11 cellular contexts compared by ENCODE assay signal in the genomic region with DNA sequence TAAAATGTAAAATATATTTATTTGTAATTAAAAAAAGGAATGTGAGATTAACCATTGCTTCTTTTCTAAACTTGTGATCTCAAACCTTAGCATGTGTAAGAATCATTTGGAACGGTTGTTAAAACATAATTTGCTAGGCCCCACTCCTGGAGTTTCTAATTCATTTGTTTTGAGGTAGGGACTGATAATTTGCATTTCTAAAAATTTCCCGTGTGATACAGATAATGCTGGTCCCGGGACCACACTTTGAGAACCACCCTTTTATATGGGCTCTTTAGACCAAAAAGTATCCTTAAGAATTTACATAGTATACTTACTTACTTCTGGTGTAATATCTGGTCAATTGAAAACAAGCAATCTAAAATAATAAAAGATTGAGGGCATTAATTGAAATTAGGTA. TPM values are rescaled to one million over a fixed set of nuclear protein-coding genes. Genes with fewer than 3 reads are reported as not detected.
"Had no signal": no experiment of that assay in that cellular context is flagged by ENCODE, and none has a peak within 500 bp of the region (broad histone marks: within the 10 kb centered on the region; RNA-seq: fewer than 3 reads in every experiment).

No MANE protein-coding gene starts in this region.

- H3K4me1 Mint-ChIP-seq: IgD-negative memory B cell had no signal

- H3K4me3 Mint-ChIP-seq: HFFc6, IgD-negative memory B cell had no signal

- H3K36me3 Mint-ChIP-seq: IgD-negative memory B cell had no signal

- ATAC-seq: HCT116, HepG2 had no signal

- H3K36me3 ChIP-seq: HAP-1 had no signal

- H3K9me3 ChIP-seq: HAP-1 had no signal

- H3K4me1 ChIP-seq: HAP-1 had no signal

- H3K27ac Mint-ChIP-seq: HFFc6, IgD-negative memory B cell had no signal

- H3K4me3 ChIP-seq: GM23248, HAP-1 had no signal

- DNase-seq: GM23248, GOT3, H7, HFFc6, Karpas-422, KBM-7 had no signal

RNA-seq across cellular contexts. Expression of gene SYT10, which starts 10.9 kb away (rescaled TPM):
- total RNA-seq: GM23248, H4, HepG2, HFFc6 had no signal
